In genomic region chr2:147989809-147990403, GRCh38 we compare ENCODE assay signal across 7 cellular contexts. TPM values are rescaled to one million over a fixed set of nuclear protein-coding genes. Genes with fewer than 3 reads are reported as not detected.
DNase-seq lines count a peak whose midpoint lies in the region; ATAC-seq and TF ChIP-seq lines count a peak whose summit lies in the region.

No MANE protein-coding gene starts in this region.

- TF ChIP-seq POLR2A in right lobe of liver (IDR thresholded peaks at IDR 0.05), result no peak

- no peak overlapping the region for H3K4me3 ChIP-seq in right lobe of liver

- TF ChIP-seq CTCF in right lobe of liver (IDR thresholded peaks at IDR 0.05), result peak; percentile 62 to 81 (median 69)

- no peaks in the 10 kb centered on the region for H3K27me3 ChIP-seq in right lobe of liver

- intact Hi-C loops in right lobe of liver (cut with DNase I), result no loop called here

- peak overlapping the region in 1 of 3 donors; percentile 25 for H3K27ac ChIP-seq in right lobe of liver

- no peaks in the 10 kb centered on the region for H3K4me1 ChIP-seq in right lobe of liver

- peak; percentile 85 for ATAC-seq in GM18870 (IDR thresholded peaks at IDR 0.05; ENCODE audit: unreplicated experiment)
- peak; percentile 79 for ATAC-seq in HG03135 (IDR thresholded peaks at IDR 0.05; ENCODE audit: unreplicated experiment)
- ATAC-seq in right lobe of liver, result peak; percentile 81 to 96 (median 86)

- no peaks in the 10 kb centered on the region for H3K9me3 ChIP-seq in right lobe of liver

- 31% methylated on average over 4 of the region's 4 CpGs for WGBS in right lobe of liver (ENCODE audit: insufficient coverage, low coverage, low lambda C conversion rate, missing lambda C conversion rate)

- DNase-seq in DMS153 (lab: John Stamatoyannopoulos, UW) (peak; percentile 2), NCI-H748 treated with DMSO at 0.1 percent for 48 hours (lab: John Stamatoyannopoulos, UW) (peak; percentile 33), right lobe of liver (no peak), cortex of kidney (lab: John Stamatoyannopoulos, UW) (no peak)
- peak; percentile 51 for DNase-seq in central memory CD4-positive, alpha-beta T cell

- H3K36me3 ChIP-seq in right lobe of liver, result no peaks in the 10 kb centered on the region

RNA-seq across cellular contexts. Expression of gene ORC4, which starts 30.6 kb away (rescaled TPM):
- total RNA-seq in right lobe of liver, result 10 to 100 TPM; 18.6 to 61.4 (median 22.9) TPM

RNA-seq across cellular contexts. Expression of gene MBD5, which starts 31.0 kb away (rescaled TPM):
- total RNA-seq in right lobe of liver, result 10 to 100 TPM in 3 of 6 experiments, 1 to 10 TPM in 3; 7.9 to 15.6 (median 11.9) TPM

Comparison
In these comparisons a context has a peak if more than half of its experiments do, and no peak if none do; other contexts are left out.
1. DNase-seq: peak in DMS153 (single experiment), NCI-H748 treated with DMSO at 0.1 percent for 48 hours (single experiment) and central memory CD4-positive, alpha-beta T cell (single experiment); none in right lobe of liver (0 of 3) and cortex of kidney (single experiment).
2. Peak in every context shown above with its lines, with median percentiles within 50 percentile points of each other: ATAC-seq.